8 cellular contexts compared by ENCODE assay signal in genomic region chr11:65576867-65577755, GRCh38. TPM values are rescaled to one million over a fixed set of nuclear protein-coding genes. Genes with fewer than 3 reads are reported as not detected.
DNase-seq lines count a peak whose midpoint lies in the region; ATAC-seq and TF ChIP-seq lines count a peak whose summit lies in the region.

No MANE protein-coding gene starts in this region.

- intact Hi-C loops in adrenal gland (cut with DNase I): no loop called here

- H4K20me1 ChIP-seq in hepatocyte (ENCODE audit: insufficient read depth, poor library complexity, severe bottlenecking): peaks cover 16% of the 10 kb centered on the region
- peaks cover 19% of the 10 kb centered on the region for H4K20me1 ChIP-seq in smooth muscle cell (ENCODE audit: low read depth)

- H3K4me2 ChIP-seq in hepatocyte: peak overlapping the region; percentile 98
- peak overlapping the region; percentile 94 for H3K4me2 ChIP-seq in smooth muscle cell

- H3K27me3 ChIP-seq in GM06990 (replicated peaks; ENCODE audit: control insufficient read depth, insufficient read depth, low read length) (no peaks in the 10 kb centered on the region), adrenal gland (no peaks in the 10 kb centered on the region), hepatocyte (no peaks in the 10 kb centered on the region), smooth muscle cell (ENCODE audit: low read depth) (no peaks in the 10 kb centered on the region)

- no peak for TF ChIP-seq POLR2A in adrenal gland (IDR thresholded peaks at IDR 0.05)

- H3K9me3 ChIP-seq in adrenal gland (replicated peaks in 1 of 3) (no peaks in the 10 kb centered on the region), hepatocyte (ENCODE audit: low read depth) (no peaks in the 10 kb centered on the region), smooth muscle cell (replicated peaks; ENCODE audit: low read depth) (no peaks in the 10 kb centered on the region)

- H3K4me3 ChIP-seq in GM06990 (replicated peaks; ENCODE audit: low read depth, low read length) (peak overlapping the region; percentile 90), adrenal gland (peak overlapping the region in 2 of 4 donors; percentile 29 to 63), hepatocyte (no peak overlapping the region), smooth muscle cell (peak overlapping the region; percentile 90)

- ATAC-seq in HG02588 (IDR thresholded peaks at IDR 0.05; ENCODE audit: unreplicated experiment): no peak

- DNase-seq in GM06990 (ENCODE audit: extremely low read depth, insufficient read length) (no peak), NCI-H226 (peak; percentile 84), adrenal gland (peak in 6 of 7 donors; percentile 72 to 81 (median 79)), hepatocyte (ENCODE audit: low spot score) (peak; percentile 67), smooth muscle cell (lab: John Stamatoyannopoulos, UW; ENCODE audit: unreplicated experiment) (peak; percentile 26), NCI-H128 (lab: John Stamatoyannopoulos, UW; ENCODE audit: unreplicated experiment) (no peak), DMS79 (lab: John Stamatoyannopoulos, UW) (no peak)

- 44 to 51% (median 45%) methylated on average over 10 to 18 of the region's 18 CpGs for WGBS in adrenal gland, 4 donors
- 80% methylated on average over 18 of the region's 18 CpGs for WGBS in hepatocyte (ENCODE audit: low lambda C conversion rate, missing lambda C conversion rate)
- 53% methylated on average over 18 of the region's 18 CpGs for WGBS in smooth muscle cell (ENCODE audit: low lambda C conversion rate)

- peak overlapping the region; percentile 11 to 96 (median 79) for H3K27ac ChIP-seq in adrenal gland
- H3K27ac ChIP-seq in hepatocyte: no peak overlapping the region
- peak overlapping the region; percentile 49 for H3K27ac ChIP-seq in smooth muscle cell (ENCODE audit: low read depth)

- H3K9me2 ChIP-seq in hepatocyte (replicated peaks; ENCODE audit: insufficient read depth): no peaks in the 10 kb centered on the region

- no peak overlapping the region for H3K9ac ChIP-seq in smooth muscle cell (ENCODE audit: low read depth)

- H2AFZ ChIP-seq in hepatocyte (no peak overlapping the region), smooth muscle cell (ENCODE audit: low read depth) (no peak overlapping the region)

- H3K36me3 ChIP-seq in GM06990 (ENCODE audit: control insufficient read depth, insufficient read depth, low read length) (peaks cover 28% of the 10 kb centered on the region), adrenal gland (replicated peaks in 1 of 2) (peaks cover 0 to 30% of the 10 kb centered on the region in 2 donors), hepatocyte (replicated peaks; ENCODE audit: insufficient read depth, low read depth) (no peaks in the 10 kb centered on the region), smooth muscle cell (ENCODE audit: low read depth) (no peaks in the 10 kb centered on the region)

- peaks cover 25 to 43% of the 10 kb centered on the region in 2 donors for H3K4me1 ChIP-seq in adrenal gland (replicated peaks in 1 of 2)
- peaks cover 43% of the 10 kb centered on the region for H3K4me1 ChIP-seq in hepatocyte (ENCODE audit: insufficient read depth)
- H3K4me1 ChIP-seq in smooth muscle cell (ENCODE audit: low read depth): peaks cover 11% of the 10 kb centered on the region

- H3F3A ChIP-seq in smooth muscle cell (ENCODE audit: low read depth): peaks cover 18% of the 10 kb centered on the region

- TF ChIP-seq CTCF in GM06990 (IDR thresholded peaks at IDR 0.05; ENCODE audit: insufficient read depth, low read length, poor library complexity, severe bottlenecking) (no peak), adrenal gland (IDR thresholded peaks at IDR 0.05) (no peak), hepatocyte (IDR thresholded peaks at IDR 0.05; ENCODE audit: poor library complexity) (no peak), smooth muscle cell (IDR thresholded peaks at IDR 0.05; ENCODE audit: borderline replicate concordance, insufficient read depth, poor library complexity, severe bottlenecking) (no peak)

- H3K79me2 ChIP-seq in hepatocyte: peaks cover 13% of the 10 kb centered on the region
- peaks cover 9% of the 10 kb centered on the region for H3K79me2 ChIP-seq in smooth muscle cell (ENCODE audit: low read depth)

RNA-seq across cellular contexts. Expression of gene EHBP1L1, which starts 1.3 kb away (rescaled TPM):
- total RNA-seq in adrenal gland (10 to 100 TPM; 12.8 to 56.3 (median 36.0) TPM), hepatocyte (8.4 and 20.9 TPM in 2 replicates), smooth muscle cell (5.1 and 14.0 TPM in 2 replicates)
- polyA plus RNA-seq in adrenal gland (10 to 100 TPM in 2 of 3 donors, 1 to 10 TPM in 1; 8.7 to 68.0 (median 33.9) TPM), hepatocyte (12.5 and 18.1 TPM in 2 replicates), smooth muscle cell (28.4 and 29.5 TPM in 2 replicates)

RNA-seq across cellular contexts. Expression of gene FAM89B, which starts 4.8 kb away (rescaled TPM):
- total RNA-seq in adrenal gland (10 to 100 TPM; 28.1 to 77.1 (median 46.7) TPM), hepatocyte (28.5 and 34.1 TPM in 2 replicates), smooth muscle cell (51.4 and 63.9 TPM in 2 replicates)
- polyA plus RNA-seq in adrenal gland (10 to 100 TPM in 2 of 3 donors, 1 to 10 TPM in 1; 7.0 to 64.4 (median 50.1) TPM), hepatocyte (105 and 112 TPM in 2 replicates), smooth muscle cell (174 TPM in 2 replicates)

RNA-seq across cellular contexts. Expression of gene ZNRD2, which starts 6.8 kb away (rescaled TPM):
- total RNA-seq in adrenal gland: 10 to 100 TPM; 34.0 to 83.4 (median 54.2) TPM
- polyA plus RNA-seq in adrenal gland: 100 to 1,000 TPM in 2 of 3 donors, 1 to 10 TPM in 1; 9.4 to 135 (median 120) TPM
- total RNA-seq in hepatocyte: 20.5 and 20.8 TPM in 2 replicates
- 52.4 and 57.3 TPM in 2 replicates for polyA plus RNA-seq in hepatocyte
- total RNA-seq in smooth muscle cell: 45.9 and 55.5 TPM in 2 replicates
- polyA plus RNA-seq in smooth muscle cell: 105 and 108 TPM in 2 replicates

RNA-seq across cellular contexts. Expression of gene KCNK7, which starts 18.5 kb away (rescaled TPM):
- total RNA-seq in adrenal gland (1 to 10 TPM in 1 of 8 donors, under 1 TPM in 3, not detected in 4; 0.14 to 1.5 (median 0.40) TPM), hepatocyte (not detected in 2 replicates), smooth muscle cell (1.7 TPM in 1 of 2 replicates, not detected in the other)
- polyA plus RNA-seq in adrenal gland (10 to 100 TPM in 1 of 3 donors, 1 to 10 TPM in 1, not detected in 1; 2.4 to 12.5 TPM), hepatocyte (0.37 TPM in 1 of 2 replicates, not detected in the other), smooth muscle cell (not detected in 2 replicates)

RNA-seq across cellular contexts. Expression of gene LTBP3, which starts 19.0 kb away (rescaled TPM):
- 100 to 1,000 TPM in 7 of 8 donors, 10 to 100 TPM in 1; 70.9 to 362 (median 221) TPM for total RNA-seq in adrenal gland
- polyA plus RNA-seq in adrenal gland: 100 to 1,000 TPM in 2 of 3 donors, 10 to 100 TPM in 1; 40.2 to 323 (median 265) TPM
- total RNA-seq in hepatocyte: 46.0 and 53.7 TPM in 2 replicates
- 85.3 and 101 TPM in 2 replicates for polyA plus RNA-seq in hepatocyte
- total RNA-seq in smooth muscle cell: 33.6 TPM in 2 replicates
- 46.4 and 53.9 TPM in 2 replicates for polyA plus RNA-seq in smooth muscle cell

Comparison
In these comparisons a context has a peak if more than half of its experiments do, and no peak if none do; other contexts are left out.
1. DNase-seq: peak in NCI-H226 (single experiment), adrenal gland (6 of 7), hepatocyte (single experiment) and smooth muscle cell (single experiment); none in GM06990 (single experiment), NCI-H128 (single experiment) and DMS79 (single experiment).